Comparison of ENCODE assay signal across 10 cellular contexts in genomic region chr14:68965261-68965761, GRCh38. TPM values are rescaled to one million over a fixed set of nuclear protein-coding genes. Genes with fewer than 3 reads are reported as not detected.
A peak's percentile ranks its signal among the peaks of the same experiment; 100 is the strongest.
DNase-seq lines count a peak whose midpoint lies in the region; ATAC-seq, FAIRE-seq and TF ChIP-seq lines count a peak whose summit lies in the region.
"Had no signal": no experiment of that assay in that cellular context is flagged by ENCODE, and none has a peak within 500 bp of the region (broad histone marks: within the 10 kb centered on the region; RNA-seq: fewer than 3 reads in every experiment).

No MANE protein-coding gene starts in this region.

- H3K27me3 ChIP-seq in naive thymus-derived CD4-positive, alpha-beta T cell (ENCODE audit: control insufficient read depth in 2 of 2, insufficient read depth in 2 of 2, low read length in 2 of 2), result no peaks in the 10 kb centered on the region

- TF ChIP-seq RAD21 in A549 (conservative IDR thresholded peaks at IDR 0.05 in 1 of 2, IDR thresholded peaks at IDR 0.05 in 1 of 2), result no peak

- CTCF ChIA-PET in A549 (lab: Yijun Ruan, JAX), result interaction anchor here (1.0 to 2.1 kb wide), 5 partner anchors 14 to 142 kb away, joined by 3 to 7 read pairs (median 4); no protein-coding TSS in a partner anchor
- CTCF ChIA-PET in naive thymus-derived CD4-positive, alpha-beta T cell (lab: Charles Lee), result interaction anchor here (1.5 kb wide), 1 partner anchor 36 kb away, joined by 3 read pairs; no protein-coding TSS in a partner anchor

- peak overlapping the region in 1 of 2 experiments; percentile 36; a peak in 2 of 6 replicates for H3K27ac ChIP-seq in A549
- peak overlapping the region; percentile 70 to 85 for H3K27ac ChIP-seq in coronary artery
- H3K27ac ChIP-seq in naive thymus-derived CD4-positive, alpha-beta T cell (ENCODE audit: low read depth, low read length), result peak overlapping the region; percentile 89

- peaks cover 2 to 27% (median 6%) of the 10 kb centered on the region in 5 donors for H3K36me3 Mint-ChIP-seq in naive thymus-derived CD4-positive, alpha-beta T cell
- H3K36me3 Mint-ChIP-seq: natural killer cell treated with Interleukin-12 subunit alpha and Interleukin-12 subunit beta and Interleukin-15 and Interleukin-18, amount 100 ng/mL, for 72 hours had no signal

- POLR2A ChIA-PET in A549 (lab: Yijun Ruan, JAX), result no interaction called here
- POLR2A ChIA-PET in naive thymus-derived CD4-positive, alpha-beta T cell (lab: Charles Lee), result interaction anchor here (7.1 kb wide), 1 partner anchor 8 kb away, joined by 82 read pairs; no protein-coding TSS in a partner anchor

- H3K27ac Mint-ChIP-seq in naive thymus-derived CD4-positive, alpha-beta T cell, result peak overlapping the region in 8 of 9 donors; percentile 65 to 100 (median 100)
- H3K27ac Mint-ChIP-seq: natural killer cell treated with Interleukin-12 subunit alpha and Interleukin-12 subunit beta and Interleukin-15 and Interleukin-18, amount 100 ng/mL, for 72 hours had no signal

- H3K4me3 ChIP-seq in A549, result no peak overlapping the region
- H3K4me3 ChIP-seq in coronary artery, result peak overlapping the region; percentile 30
- H3K4me3 ChIP-seq in naive thymus-derived CD4-positive, alpha-beta T cell (ENCODE audit: low read length), result no peak overlapping the region

- H3K9me3 ChIP-seq in A549, result no peaks in the 10 kb centered on the region
- H3K9me3 ChIP-seq in naive thymus-derived CD4-positive, alpha-beta T cell (ENCODE audit: control insufficient read depth in 2 of 3, low read length in 3 of 3), result no peaks in the 10 kb centered on the region

- H3K4me1 Mint-ChIP-seq in naive thymus-derived CD4-positive, alpha-beta T cell, result peaks cover 42 to 100% (median 95%) of the 10 kb centered on the region in 7 donors

- H3K4me3 Mint-ChIP-seq in naive thymus-derived CD4-positive, alpha-beta T cell, result peak overlapping the region in 9 of 10 donors; percentile 55 to 96 (median 80)
- H3K4me3 Mint-ChIP-seq: natural killer cell treated with Interleukin-12 subunit alpha and Interleukin-12 subunit beta and Interleukin-15 and Interleukin-18, amount 100 ng/mL, for 72 hours had no signal

- H3K4me1 ChIP-seq in A549, result peaks cover 99% of the 10 kb centered on the region
- peaks cover 27 to 94% of the 10 kb centered on the region in 2 donors for H3K4me1 ChIP-seq in naive thymus-derived CD4-positive, alpha-beta T cell (ENCODE audit: control insufficient read depth in 2 of 2, insufficient read depth in 2 of 2, low read length in 2 of 2)

- intact Hi-C loops in naive thymus-derived CD4-positive, alpha-beta T cell (cut with micrococcal nuclease), result loop anchor here in 1 of 2 donors (1.0 to 10.0 kb wide), 3 partner anchors 9 to 799 kb away; partner anchors contain the start of genes ACTN1 and SRSF5

- no peak for ATAC-seq in A549
- ATAC-seq in naive thymus-derived CD4-positive, alpha-beta T cell, result no peak
- no peak for ATAC-seq in HG02970 (IDR thresholded peaks at IDR 0.05; ENCODE audit: low FRiP score, unreplicated experiment)
- ATAC-seq: natural killer cell treated with Interleukin-12 subunit alpha and Interleukin-12 subunit beta and Interleukin-15 and Interleukin-18, amount 100 ng/mL, for 72 hours had no signal

- no peak for TF ChIP-seq POLR2A in A549 (IDR thresholded peaks at IDR 0.05; ENCODE audit: low read length)

- peaks cover 0 to 3% (median 0%) of the 10 kb centered on the region in 3 experiments for H3K36me3 ChIP-seq in naive thymus-derived CD4-positive, alpha-beta T cell (ENCODE audit: control insufficient read depth in 2 of 3, insufficient read depth in 3 of 3, low read length in 3 of 3)

- DNase-seq in A549 (ENCODE audit: low read depth in 1 of 2, low spot score in 1 of 2), result no peak
- DNase-seq in NCI-H69 (lab: John Stamatoyannopoulos, UW), result peak; percentile 40
- no peak for DNase-seq in coronary artery (ENCODE audit: low spot score)
- DNase-seq in naive thymus-derived CD4-positive, alpha-beta T cell, result no peak
- DNase-seq in central memory CD4-positive, alpha-beta T cell, result no peak
- no peak for DNase-seq in NCI-H345 (lab: John Stamatoyannopoulos, UW)
- DNase-seq in NCI-H510A treated with DMSO at 0.1 percent for 48 hours (lab: John Stamatoyannopoulos, UW), result no peak
- DNase-seq: activated CD4-positive, alpha-beta T cell treated with anti-CD3 and anti-CD28 coated beads, Interleukin-2, amount 50 U/mL, for 1 hour had no signal

- no peak for FAIRE-seq in A549 (lab: Jason Lieb, UNC)

- no peak for TF ChIP-seq EP300 in A549 (IDR thresholded peaks at IDR 0.05)

- no peaks in the 10 kb centered on the region for H3K27me3 Mint-ChIP-seq in naive thymus-derived CD4-positive, alpha-beta T cell
- H3K27me3 Mint-ChIP-seq: natural killer cell treated with Interleukin-12 subunit alpha and Interleukin-12 subunit beta and Interleukin-15 and Interleukin-18, amount 100 ng/mL, for 72 hours had no signal

- peaks cover 0 to 2% (median 0%) of the 10 kb centered on the region in 11 donors for H3K9me3 Mint-ChIP-seq in naive thymus-derived CD4-positive, alpha-beta T cell
- H3K9me3 Mint-ChIP-seq: natural killer cell treated with Interleukin-12 subunit alpha and Interleukin-12 subunit beta and Interleukin-15 and Interleukin-18, amount 100 ng/mL, for 72 hours had no signal

- H3K4me2 ChIP-seq in A549, result 0 out of 3 replicates have a peak overlapping the region, but pooled peaks have one; percentile 14

- TF ChIP-seq CTCF in A549 (IDR thresholded peaks at IDR 0.05), result no peak
- no peak for TF ChIP-seq CTCF in coronary artery (IDR thresholded peaks at IDR 0.05)

TF ChIP-seq in A549, 52 proteins besides CTCF, POLR2A, EP300 and RAD21:
- no peak for TF ChIP-seq HDAC2 (IDR thresholded peaks at IDR 0.05)
- no peak for TF ChIP-seq NFE2L2 (conservative IDR thresholded peaks at IDR 0.05; ENCODE audit: low read length)
- TF ChIP-seq SREBF2 (IDR thresholded peaks at IDR 0.05), result no peak
- TF ChIP-seq ATOH8 (CRISPR knock-in tag; IDR thresholded peaks at IDR 0.05; ENCODE audit: low read depth), result no peak
- no peak for TF ChIP-seq EHF (CRISPR knock-in tag; IDR thresholded peaks at IDR 0.05)
- TF ChIP-seq GATA3 (IDR thresholded peaks at IDR 0.05; ENCODE audit: borderline replicate concordance), result no peak
- no peak for TF ChIP-seq KDM5A (IDR thresholded peaks at IDR 0.05)

RNA-seq across cellular contexts. Expression of gene ACTN1, which starts 13.8 kb away (rescaled TPM):
- polyA plus RNA-seq in A549 (2011; rRNA removed) (207 and 208 TPM in 2 replicates), A549 (2017; fragmentation: RNase III; extraction: RNeasy Plus Mini Kit Qiagen cat#74134 plus additional on column Dnase treatment) (245 to 269 TPM (median 252 TPM) in 3 replicates)
- polyA plus RNA-seq in A549 (2012; cell fraction: cytosol; rRNA removed), result 265 and 286 TPM in 2 replicates
- polyA plus RNA-seq in A549 (2012; cell fraction: nucleus; rRNA removed), result 559 and 760 TPM in 2 replicates
- polyA minus RNA-seq in A549 (2011; rRNA and poly(A)+ RNA removed), result 580 and 586 TPM in 2 replicates
- 100 to 1,000 TPM in 4 of 5 experiments, 10 to 100 TPM in 1; 41.3 to 249 (median 227) TPM for total RNA-seq in naive thymus-derived CD4-positive, alpha-beta T cell
- 100 to 1,000 TPM; 188 to 390 TPM for polyA plus RNA-seq in naive thymus-derived CD4-positive, alpha-beta T cell
